In genomic region chr22:30408388-30409101, GRCh38 we compare ENCODE assay signal across 1 cellular context.
TF ChIP-seq lines count a peak whose summit lies in the region.

No MANE protein-coding gene starts in this region.

TF ChIP-seq in IMR-90, 13 proteins besides CTCF, POLR2A, EP300 and RAD21 (continued from another document):
- TF ChIP-seq, protein P1, sequence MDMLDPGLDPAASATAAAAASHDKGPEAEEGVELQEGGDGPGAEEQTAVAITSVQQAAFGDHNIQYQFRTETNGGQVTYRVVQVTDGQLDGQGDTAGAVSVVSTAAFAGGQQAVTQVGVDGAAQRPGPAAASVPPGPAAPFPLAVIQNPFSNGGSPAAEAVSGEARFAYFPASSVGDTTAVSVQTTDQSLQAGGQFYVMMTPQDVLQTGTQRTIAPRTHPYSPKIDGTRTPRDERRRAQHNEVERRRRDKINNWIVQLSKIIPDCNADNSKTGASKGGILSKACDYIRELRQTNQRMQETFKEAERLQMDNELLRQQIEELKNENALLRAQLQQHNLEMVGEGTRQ (IDR thresholded peaks at IDR 0.05; ENCODE audit: low read depth, low read length), result no peak
- no peak for TF ChIP-seq MAZ (IDR thresholded peaks at IDR 0.05; ENCODE audit: borderline replicate concordance, low read depth, low read length)
- no peak for TF ChIP-seq FOS (IDR thresholded peaks at IDR 0.05; ENCODE audit: low read depth, low read length)
- TF ChIP-seq, protein P2, sequence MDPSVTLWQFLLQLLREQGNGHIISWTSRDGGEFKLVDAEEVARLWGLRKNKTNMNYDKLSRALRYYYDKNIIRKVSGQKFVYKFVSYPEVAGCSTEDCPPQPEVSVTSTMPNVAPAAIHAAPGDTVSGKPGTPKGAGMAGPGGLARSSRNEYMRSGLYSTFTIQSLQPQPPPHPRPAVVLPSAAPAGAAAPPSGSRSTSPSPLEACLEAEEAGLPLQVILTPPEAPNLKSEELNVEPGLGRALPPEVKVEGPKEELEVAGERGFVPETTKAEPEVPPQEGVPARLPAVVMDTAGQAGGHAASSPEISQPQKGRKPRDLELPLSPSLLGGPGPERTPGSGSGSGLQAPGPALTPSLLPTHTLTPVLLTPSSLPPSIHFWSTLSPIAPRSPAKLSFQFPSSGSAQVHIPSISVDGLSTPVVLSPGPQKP (IDR thresholded peaks at IDR 0.05; ENCODE audit: borderline replicate concordance, low read depth, low read length), result no peak
